Comparison of ENCODE assay signal across 8 cellular contexts in the genomic region with DNA sequence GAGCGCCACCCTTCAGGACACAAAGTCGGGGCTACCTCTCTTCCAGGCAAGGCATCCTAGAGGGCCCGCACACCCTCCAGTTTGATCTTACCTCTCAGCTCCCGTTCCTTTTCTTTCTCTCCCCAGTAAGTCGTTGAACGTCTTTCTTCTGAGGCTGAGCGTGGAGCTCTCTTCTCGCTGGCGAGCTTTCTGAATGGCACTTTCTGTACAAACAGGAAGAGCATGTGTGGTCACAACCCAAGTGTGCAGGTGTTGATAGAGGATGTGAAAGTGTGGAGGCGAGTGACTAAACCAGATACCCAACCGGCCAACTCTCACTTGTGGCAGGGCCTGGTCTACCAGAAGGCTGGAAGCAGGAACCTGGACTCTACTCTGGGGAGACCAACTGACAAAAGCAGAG. TPM values are rescaled to one million over a fixed set of nuclear protein-coding genes. Genes with fewer than 3 reads are reported as not detected.
DNase-seq lines count a peak whose midpoint lies in the region; ATAC-seq and TF ChIP-seq lines count a peak whose summit lies in the region.

A gene with protein sequence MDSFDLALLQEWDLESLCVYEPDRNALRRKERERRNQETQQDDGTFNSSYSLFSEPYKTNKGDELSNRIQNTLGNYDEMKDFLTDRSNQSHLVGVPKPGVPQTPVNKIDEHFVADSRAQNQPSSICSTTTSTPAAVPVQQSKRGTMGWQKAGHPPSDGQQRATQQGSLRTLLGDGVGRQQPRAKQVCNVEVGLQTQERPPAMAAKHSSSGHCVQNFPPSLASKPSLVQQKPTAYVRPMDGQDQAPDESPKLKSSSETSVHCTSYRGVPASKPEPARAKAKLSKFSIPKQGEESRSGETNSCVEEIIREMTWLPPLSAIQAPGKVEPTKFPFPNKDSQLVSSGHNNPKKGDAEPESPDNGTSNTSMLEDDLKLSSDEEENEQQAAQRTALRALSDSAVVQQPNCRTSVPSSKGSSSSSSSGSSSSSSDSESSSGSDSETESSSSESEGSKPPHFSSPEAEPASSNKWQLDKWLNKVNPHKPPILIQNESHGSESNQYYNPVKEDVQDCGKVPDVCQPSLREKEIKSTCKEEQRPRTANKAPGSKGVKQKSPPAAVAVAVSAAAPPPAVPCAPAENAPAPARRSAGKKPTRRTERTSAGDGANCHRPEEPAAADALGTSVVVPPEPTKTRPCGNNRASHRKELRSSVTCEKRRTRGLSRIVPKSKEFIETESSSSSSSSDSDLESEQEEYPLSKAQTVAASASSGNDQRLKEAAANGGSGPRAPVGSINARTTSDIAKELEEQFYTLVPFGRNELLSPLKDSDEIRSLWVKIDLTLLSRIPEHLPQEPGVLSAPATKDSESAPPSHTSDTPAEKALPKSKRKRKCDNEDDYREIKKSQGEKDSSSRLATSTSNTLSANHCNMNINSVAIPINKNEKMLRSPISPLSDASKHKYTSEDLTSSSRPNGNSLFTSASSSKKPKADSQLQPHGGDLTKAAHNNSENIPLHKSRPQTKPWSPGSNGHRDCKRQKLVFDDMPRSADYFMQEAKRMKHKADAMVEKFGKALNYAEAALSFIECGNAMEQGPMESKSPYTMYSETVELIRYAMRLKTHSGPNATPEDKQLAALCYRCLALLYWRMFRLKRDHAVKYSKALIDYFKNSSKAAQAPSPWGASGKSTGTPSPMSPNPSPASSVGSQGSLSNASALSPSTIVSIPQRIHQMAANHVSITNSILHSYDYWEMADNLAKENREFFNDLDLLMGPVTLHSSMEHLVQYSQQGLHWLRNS (N-terminal part only) (minus strand): TSS at position 198 of the 400 bp plus-strand sequence. CDS start 38,136 bp downstream, outside the sequence.

- TF ChIP-seq CTCF in osteocyte (IDR thresholded peaks at IDR 0.05): no peak

- no peak within 1 kb of the TSS for H3K27ac Mint-ChIP-seq in osteocyte (ENCODE audit: unreplicated experiment)

- H3K4me1 Mint-ChIP-seq in osteocyte (ENCODE audit: unreplicated experiment): no peaks in the 10 kb centered on the region

- H3K9me3 Mint-ChIP-seq in osteocyte (ENCODE audit: unreplicated experiment): no peaks in the 10 kb centered on the region

- ATAC-seq in GM19455 (IDR thresholded peaks at IDR 0.05; ENCODE audit: unreplicated experiment) (peak; percentile 93), HG03520 (IDR thresholded peaks at IDR 0.05; ENCODE audit: unreplicated experiment) (peak; percentile 98)

- no peaks in the 10 kb centered on the region for H3K27me3 Mint-ChIP-seq in osteocyte (ENCODE audit: unreplicated experiment)

- no peak within 1 kb of the TSS for H3K4me3 Mint-ChIP-seq in osteocyte (ENCODE audit: unreplicated experiment)

- peak; percentile 24 for DNase-seq in Ammon's horn (ENCODE audit: low spot score)
- DNase-seq in activated T-cell treated with anti-CD3 and anti-CD28 coated beads for 1 hour (ENCODE audit: low read depth): peak; percentile 13
- DNase-seq in osteocyte (ENCODE audit: extremely low spot score, unreplicated experiment): no peak
- DNase-seq in HuH-7.5 (ENCODE audit: low spot score): no peak
- no peak for DNase-seq in NCI-H1930 (lab: John Stamatoyannopoulos, UW)
- DNase-seq in NCI-H2029 treated with DMSO at 0.1 percent for 48 hours (lab: John Stamatoyannopoulos, UW): no peak

- no peaks in the 10 kb centered on the region for H3K36me3 Mint-ChIP-seq in osteocyte (ENCODE audit: unreplicated experiment)

RNA-seq across cellular contexts. Expression of the gene that starts here (rescaled TPM):
- total RNA-seq in osteocyte: 239 and 248 TPM in 2 replicates

Comparison
In these comparisons a context has a peak if more than half of its experiments do, and no peak if none do; other contexts are left out.
1. DNase-seq: peak in Ammon's horn (single experiment) and activated T-cell treated with anti-CD3 and anti-CD28 coated beads for 1 hour (single experiment); none in osteocyte (single experiment), HuH-7.5 (single experiment), NCI-H1930 (0 of 2) and NCI-H2029 treated with DMSO at 0.1 percent for 48 hours (single experiment).